Comparison of ENCODE assay signal across 22 cellular contexts in genomic region chr2:52356560-52356959, GRCh38.
"Had no signal": no experiment of that assay in that cellular context is flagged by ENCODE, and none has a peak within 500 bp of the region (broad histone marks: within the 10 kb centered on the region; RNA-seq: fewer than 3 reads in every experiment).

No MANE protein-coding gene starts in this region.

- H3K36me3 ChIP-seq: breast epithelium, esophagus muscularis mucosa, neural progenitor cell, spleen, tibial nerve had no signal

- H3K9me3 ChIP-seq: esophagus muscularis mucosa, tibial nerve had no signal

- H3K4me1 ChIP-seq: breast epithelium, esophagus muscularis mucosa, spleen, tibial nerve had no signal

- H3K9ac ChIP-seq: neural progenitor cell had no signal

- H3K4me2 ChIP-seq: neural progenitor cell had no signal

- DNase-seq: activated CD4-positive, alpha-beta memory T cell treated with anti-CD3 and anti-CD28 coated beads, Interleukin-2, amount 10 ng/mL, durations not matched to agents 7 days and 5 days; activated CD4-positive, alpha-beta T cell treated with anti-CD3 and anti-CD28 coated beads for 1 hour; activated CD4-positive, alpha-beta T cell treated with anti-CD3 and anti-CD28 coated beads, Interleukin-2, amount 10 ng/mL, durations not matched to agents 7 days and 5 days; activated CD8-positive, alpha-beta memory T cell treated with anti-CD3 and anti-CD28 coated beads, Interleukin-2, amount 50 U/mL, for 48 hours; activated gamma-delta T cell; activated naive CD4-positive, alpha-beta T cell treated with anti-CD3 and anti-CD28 coated beads, Interleukin-2, amount 10 ng/mL, durations not matched to agents 7 days and 5 days; activated naive CD8-positive, alpha-beta T cell treated with anti-CD3 and anti-CD28 coated beads, Interleukin-2, amount 10 ng/mL, durations not matched to agents 7 days and 5 days; activated T-cell treated with anti-CD3 and anti-CD28 coated beads, Interleukin-2, amount 50 U/mL, for 24 hours; amygdala; central memory CD4-positive, alpha-beta T cell; endodermal cell; left colon; naive thymus-derived CD8-positive, alpha-beta T cell; posterior cingulate gyrus; right cardiac atrium; spleen; stimulated activated naive CD4-positive, alpha-beta T cell treated with Interleukin-2 at 50 U/mL for 16 hours; T-helper 2 cell had no signal

- H3K27me3 ChIP-seq: breast epithelium, esophagus muscularis mucosa, neural progenitor cell, spleen, tibial nerve had no signal

- H3K4me3 ChIP-seq: breast epithelium, esophagus muscularis mucosa, neural progenitor cell, spleen, tibial nerve had no signal

- H3K27ac ChIP-seq: breast epithelium, esophagus muscularis mucosa, neural progenitor cell, spleen, tibial nerve had no signal

- H2AFZ ChIP-seq: neural progenitor cell had no signal
